Comparison of ENCODE assay signal across 8 cellular contexts in the genomic region with DNA sequence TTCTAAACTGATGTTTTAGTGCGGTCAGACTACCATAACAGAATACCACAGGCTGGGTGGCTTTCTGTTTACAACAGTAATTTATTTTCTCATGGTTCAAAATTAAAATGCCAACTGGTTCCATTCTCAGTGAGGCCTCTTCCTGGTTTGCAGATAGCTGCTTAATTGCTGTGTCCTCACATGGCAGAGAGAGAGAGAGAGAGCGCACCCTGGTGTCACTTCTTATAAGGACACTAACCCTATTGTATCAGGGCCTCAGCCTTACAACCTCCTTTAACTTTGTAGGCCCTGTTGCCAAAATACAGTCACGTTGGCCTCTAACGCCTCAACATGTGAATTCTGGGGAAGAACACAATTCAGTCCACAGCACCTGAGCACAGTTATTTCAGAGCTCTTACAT. TPM values are rescaled to one million over a fixed set of nuclear protein-coding genes. Genes with fewer than 3 reads are reported as not detected.
DNase-seq lines count a peak whose midpoint lies in the region; ATAC-seq and TF ChIP-seq lines count a peak whose summit lies in the region.

No MANE protein-coding gene starts in this region.

- H3K9me3 ChIP-seq in WERI-Rb-1 (ENCODE audit: severe bottlenecking) (no peaks in the 10 kb centered on the region), vagina (no peaks in the 10 kb centered on the region)

- H3K56ac ChIP-seq in mesendoderm (ENCODE audit: low read length): no peak overlapping the region

- no peak overlapping the region for H3K9ac ChIP-seq in mesendoderm (ENCODE audit: low read length)

- peak; percentile 20 for DNase-seq in NOMO-1 treated with DMSO at 0.1 percent for 48 hours (lab: John Stamatoyannopoulos, UW; ENCODE audit: unreplicated experiment)
- DNase-seq in NOMO-1 treated with dmso at 0.1 percent for 144 hours (lab: John Stamatoyannopoulos, UW; ENCODE audit: unreplicated experiment): no peak
- DNase-seq in WERI-Rb-1: peak; percentile 67
- peak; percentile 91 for DNase-seq in mesendoderm
- DNase-seq in vagina (ENCODE audit: extremely low spot score in 2 of 2): no peak
- no peak for DNase-seq in DMS79 treated with DMSO at 0.1 percent for 48 hours (lab: John Stamatoyannopoulos, UW)

- H3K4me2 ChIP-seq in mesendoderm (ENCODE audit: low read length): no peak overlapping the region

- no peaks in the 10 kb centered on the region for H3K79me2 ChIP-seq in mesendoderm (ENCODE audit: control insufficient read depth, insufficient read depth, low read length)

- WGBS in mesendoderm (ENCODE audit: extremely low coverage, insufficient coverage, low lambda C conversion rate): no CpG with 5 or more reads among the region's 4 CpGs

- H3K4me1 ChIP-seq in mesendoderm (ENCODE audit: control insufficient read depth, low read depth, low read length) (no peaks in the 10 kb centered on the region), vagina (no peaks in the 10 kb centered on the region)

- H3K27ac ChIP-seq in WERI-Rb-1 (no peak overlapping the region), mesendoderm (ENCODE audit: low read depth, low read length) (no peak overlapping the region), vagina (no peak overlapping the region)

- no peak overlapping the region for H4K5ac ChIP-seq in mesendoderm (ENCODE audit: low read length)

- H3K36me3 ChIP-seq in WERI-Rb-1: no peaks in the 10 kb centered on the region
- H3K36me3 ChIP-seq in mesendoderm (ENCODE audit: control insufficient read depth, insufficient read depth, low read length): no peaks in the 10 kb centered on the region
- H3K36me3 ChIP-seq in vagina: no peaks in the 10 kb centered on the region

- TF ChIP-seq POLR2A in vagina (IDR thresholded peaks at IDR 0.05): no peak

- TF ChIP-seq CTCF in LNCAP (IDR thresholded peaks at IDR 0.05): peak; percentile 48; the same call in 1 of the 2 replicates
- TF ChIP-seq CTCF in WERI-Rb-1 (IDR thresholded peaks at IDR 0.05; ENCODE audit: low read depth, low read length): peak; percentile 75
- no peak for TF ChIP-seq CTCF in vagina (IDR thresholded peaks at IDR 0.05)

- H3K27me3 ChIP-seq in WERI-Rb-1 (ENCODE audit: insufficient read depth, low read depth, severe bottlenecking): no peaks in the 10 kb centered on the region
- H3K27me3 ChIP-seq in mesendoderm (ENCODE audit: insufficient read depth, low read length, poor library complexity): no peaks in the 10 kb centered on the region
- H3K27me3 ChIP-seq in vagina: no peaks in the 10 kb centered on the region

- H4K8ac ChIP-seq in mesendoderm (ENCODE audit: low read depth, low read length): no peak overlapping the region

- intact Hi-C loops in vagina (cut with DNase I): no loop called here

- peak; percentile 75 for ATAC-seq in GM21737 (IDR thresholded peaks at IDR 0.05; ENCODE audit: unreplicated experiment)

- no peak overlapping the region for H3K23ac ChIP-seq in mesendoderm (ENCODE audit: low read length)

- H2BK15ac ChIP-seq in mesendoderm (replicated peaks; ENCODE audit: low read depth): no peak overlapping the region

- no peaks in the 10 kb centered on the region for H3K79me1 ChIP-seq in mesendoderm (ENCODE audit: low read length)

- H2BK5ac ChIP-seq in mesendoderm (ENCODE audit: low read length): no peak overlapping the region

- no peak overlapping the region for H3K4ac ChIP-seq in mesendoderm (ENCODE audit: low read depth, low read length)

- H3K18ac ChIP-seq in mesendoderm (ENCODE audit: low read length): no peak overlapping the region

- H3K4me3 ChIP-seq in WERI-Rb-1 (ENCODE audit: low read depth, low read length) (no peak overlapping the region), mesendoderm (ENCODE audit: low read length) (no peak overlapping the region), vagina (no peak overlapping the region)

- H2BK120ac ChIP-seq in mesendoderm (ENCODE audit: low read depth, low read length): no peak overlapping the region

- H2AK5ac ChIP-seq in mesendoderm (ENCODE audit: low read length): no peak overlapping the region

RNA-seq across cellular contexts. Expression of gene ZNF385B, which starts 37.5 kb away (rescaled TPM):
- 0.42 TPM for polyA plus RNA-seq in mesendoderm (2013, experiment 1 of 2)
- polyA plus RNA-seq in mesendoderm (2013, experiment 2 of 2): 0.53 TPM
- total RNA-seq in vagina: 11.5 TPM

Comparison
In these comparisons a context has a peak if more than half of its experiments do, and no peak if none do; other contexts are left out.
1. DNase-seq: peak in NOMO-1 treated with DMSO at 0.1 percent for 48 hours (single experiment), WERI-Rb-1 (single experiment) and mesendoderm (single experiment); none in NOMO-1 treated with dmso at 0.1 percent for 144 hours (single experiment), vagina (0 of 2) and DMS79 treated with DMSO at 0.1 percent for 48 hours (single experiment).
2. CTCF ChIP-seq: peak in LNCAP (single experiment) and WERI-Rb-1 (single experiment); none in vagina (0 of 3).